8 cellular contexts compared by ENCODE assay signal in genomic region chr17:29143894-29144293, GRCh38. TPM values are rescaled to one million over a fixed set of nuclear protein-coding genes. Genes with fewer than 3 reads are reported as not detected.
DNase-seq lines count a peak whose midpoint lies in the region; ATAC-seq lines count a peak whose summit lies in the region.

No MANE protein-coding gene starts in this region.

- peaks cover 81% of the 10 kb centered on the region for H3K4me1 Mint-ChIP-seq in stimulated activated effector memory CD8-positive, alpha-beta T cell treated with anti-CD3 and anti-CD28 coated beads, Interleukin-12 subunit alpha, Interleukin-12 subunit beta, amount 100 ng/mL, for 72 hours

- H4K8ac ChIP-seq in neuronal stem cell (ENCODE audit: low read depth, low read length) = no peak overlapping the region

- peak overlapping the region in 9 of 11 experiments; percentile 1 to 51 (median 20); a peak in 10 of 22 replicates for H3K9ac ChIP-seq in BLaER1 treated with 17β-estradiol and CSF1 and Interleukin-3, amounts not matched to agents 10 nM and 100 nM
- H3K9ac ChIP-seq in neuronal stem cell (ENCODE audit: low read depth, low read length, poor library complexity) = no peak overlapping the region

- peaks cover 0 to 9% (median 0%) of the 10 kb centered on the region in 11 experiments; a peak in 6 of 22 replicates for H4K20me1 ChIP-seq in BLaER1 treated with 17β-estradiol and CSF1 and Interleukin-3, amounts not matched to agents 10 nM and 100 nM

- no peak overlapping the region for H3K4me3 ChIP-seq in BLaER1 treated with 17β-estradiol and CSF1 and Interleukin-3, amounts not matched to agents 10 nM and 100 nM
- H3K4me3 ChIP-seq in neuronal stem cell (ENCODE audit: low read length in 2 of 2) = no peak overlapping the region

- no peak overlapping the region for H3K4ac ChIP-seq in neuronal stem cell (ENCODE audit: low read length)

- peak overlapping the region; percentile 84 for H3K27ac Mint-ChIP-seq in stimulated activated effector memory CD8-positive, alpha-beta T cell treated with anti-CD3 and anti-CD28 coated beads, Interleukin-12 subunit alpha, Interleukin-12 subunit beta, amount 100 ng/mL, for 72 hours

- H3K9me3 Mint-ChIP-seq in stimulated activated effector memory CD8-positive, alpha-beta T cell treated with anti-CD3 and anti-CD28 coated beads, Interleukin-12 subunit alpha, Interleukin-12 subunit beta, amount 100 ng/mL, for 72 hours = no peaks in the 10 kb centered on the region

- H3K9me3 ChIP-seq in BLaER1 treated with 17β-estradiol and CSF1 and Interleukin-3, amounts not matched to agents 10 nM and 100 nM (replicated peaks in 1 of 11) = no peaks in the 10 kb centered on the region
- no peaks in the 10 kb centered on the region for H3K9me3 ChIP-seq in neuronal stem cell (replicated peaks in 1 of 2; ENCODE audit: control insufficient read depth in 2 of 2, insufficient read depth in 1 of 2, low read depth in 1 of 2, low read length in 2 of 2)

- peaks cover 12% of the 10 kb centered on the region for H3K36me3 Mint-ChIP-seq in stimulated activated effector memory CD8-positive, alpha-beta T cell treated with anti-CD3 and anti-CD28 coated beads, Interleukin-12 subunit alpha, Interleukin-12 subunit beta, amount 100 ng/mL, for 72 hours

- H4K91ac ChIP-seq in neuronal stem cell (ENCODE audit: low read depth, low read length, poor library complexity) = no peak overlapping the region

- H3K27me3 ChIP-seq in BLaER1 treated with 17β-estradiol and CSF1 and Interleukin-3, amounts not matched to agents 10 nM and 100 nM = no peaks in the 10 kb centered on the region
- H3K27me3 ChIP-seq in neuronal stem cell (ENCODE audit: control insufficient read depth in 3 of 3, insufficient read depth in 3 of 3, low read depth in 1 of 3, low read length in 3 of 3) = no peaks in the 10 kb centered on the region

- no peak overlapping the region for H3K4me3 Mint-ChIP-seq in stimulated activated effector memory CD8-positive, alpha-beta T cell treated with anti-CD3 and anti-CD28 coated beads, Interleukin-12 subunit alpha, Interleukin-12 subunit beta, amount 100 ng/mL, for 72 hours

- no peaks in the 10 kb centered on the region for H3K79me1 ChIP-seq in neuronal stem cell (ENCODE audit: low read depth, low read length)

- no CpG with 5 or more reads among the region's 2 CpGs for WGBS in neuronal stem cell (ENCODE audit: extremely low coverage in 2 of 2, insufficient read length in 2 of 2, insufficient replicate concordance in 1 of 2), 2 donors

- no peak overlapping the region for H2BK12ac ChIP-seq in neuronal stem cell (ENCODE audit: low read length)

- no peak overlapping the region for H2AFZ ChIP-seq in neuronal stem cell (ENCODE audit: low read length)

- peak; percentile 34 for DNase-seq in H4 (ENCODE audit: low spot score)
- peak; percentile 26 for DNase-seq in RPMI8226
- DNase-seq in fibroblast of gingiva (ENCODE audit: low read depth) = peak; percentile 29
- DNase-seq in stimulated activated effector memory CD8-positive, alpha-beta T cell treated with anti-CD3 and anti-CD28 coated beads, Interleukin-12 subunit alpha, Interleukin-12 subunit beta, amount 100 ng/mL, for 72 hours (ENCODE audit: low spot score in 2 of 2) = no peak
- DNase-seq in neuronal stem cell (ENCODE audit: low spot score) = no peak

- no peak overlapping the region for H2BK120ac ChIP-seq in neuronal stem cell (ENCODE audit: low read depth, low read length)

- H3K27ac ChIP-seq in BLaER1 treated with 17β-estradiol and CSF1 and Interleukin-3, amounts not matched to agents 10 nM and 100 nM = peak overlapping the region in 9 of 11 experiments; percentile 11 to 99 (median 53); a peak in 15 of 22 replicates
- no peak overlapping the region for H3K27ac ChIP-seq in neuronal stem cell (replicated peaks; ENCODE audit: low read length)

- peak overlapping the region; percentile 73 to 100 (median 98) for H3K4me2 ChIP-seq in BLaER1 treated with 17β-estradiol and CSF1 and Interleukin-3, amounts not matched to agents 10 nM and 100 nM
- no peak overlapping the region for H3K4me2 ChIP-seq in neuronal stem cell (ENCODE audit: insufficient read depth, low read length, poor library complexity, severe bottlenecking)

- H3K18ac ChIP-seq in neuronal stem cell (ENCODE audit: low read length) = no peak overlapping the region

- no peak overlapping the region for H3K14ac ChIP-seq in neuronal stem cell (ENCODE audit: low read length)

- no peak overlapping the region for H2BK15ac ChIP-seq in neuronal stem cell (ENCODE audit: low read length)

- no peak overlapping the region for H2BK5ac ChIP-seq in neuronal stem cell (ENCODE audit: low read length)

- ATAC-seq in stimulated activated effector memory CD8-positive, alpha-beta T cell treated with anti-CD3 and anti-CD28 coated beads, Interleukin-12 subunit alpha, Interleukin-12 subunit beta, amount 100 ng/mL, for 72 hours = no peak
- ATAC-seq in GM19452 (IDR thresholded peaks at IDR 0.05; ENCODE audit: unreplicated experiment) (no peak), HG02938 (IDR thresholded peaks at IDR 0.05; ENCODE audit: unreplicated experiment) (no peak)

- H2AK5ac ChIP-seq in neuronal stem cell (ENCODE audit: low read depth, low read length) = no peak overlapping the region

- H3K4me1 ChIP-seq in BLaER1 treated with 17β-estradiol and CSF1 and Interleukin-3, amounts not matched to agents 10 nM and 100 nM = peaks cover 79 to 92% (median 84%) of the 10 kb centered on the region in 10 experiments
- H3K4me1 ChIP-seq in neuronal stem cell (ENCODE audit: control insufficient read depth in 2 of 2, insufficient read depth in 1 of 2, low read depth in 1 of 2, low read length in 2 of 2) = peaks cover 27 to 35% of the 10 kb centered on the region in 2 donors

- H3K23ac ChIP-seq in neuronal stem cell (ENCODE audit: low read depth, low read length, poor library complexity) = no peak overlapping the region

- 0 out of 22 replicates have a peak, but pooled peaks cover 0 to 9% (median 0%) of the 10 kb centered on the region in 11 experiments for H3K36me3 ChIP-seq in BLaER1 treated with 17β-estradiol and CSF1 and Interleukin-3, amounts not matched to agents 10 nM and 100 nM
- H3K36me3 ChIP-seq in neuronal stem cell (replicated peaks in 1 of 2; ENCODE audit: control insufficient read depth in 2 of 2, insufficient read depth in 2 of 2, low read length in 2 of 2) = no peaks in the 10 kb centered on the region

RNA-seq across cellular contexts. Expression of gene MYO18A, which starts 36.3 kb away (rescaled TPM):
- 8.4 and 10.1 TPM in 2 replicates for total RNA-seq in H4 (2014; rRNA removed; shearing (Covaris generic))
- polyA plus RNA-seq in neuronal stem cell (2013, experiment 1 of 2) = 12.3 TPM
- polyA plus RNA-seq in neuronal stem cell (2013, experiment 2 of 2) = 12.3 TPM

Comparison
In these comparisons a context has a peak if more than half of its experiments do, and no peak if none do; other contexts are left out.
1. DNase-seq: peak in H4 (single experiment), RPMI8226 (single experiment) and fibroblast of gingiva (single experiment); none in stimulated activated effector memory CD8-positive, alpha-beta T cell treated with anti-CD3 and anti-CD28 coated beads, Interleukin-12 subunit alpha, Interleukin-12 subunit beta, amount 100 ng/mL, for 72 hours (0 of 2) and neuronal stem cell (single experiment).